Comparison of ENCODE assay signal across 29 cellular contexts in the genomic region with DNA sequence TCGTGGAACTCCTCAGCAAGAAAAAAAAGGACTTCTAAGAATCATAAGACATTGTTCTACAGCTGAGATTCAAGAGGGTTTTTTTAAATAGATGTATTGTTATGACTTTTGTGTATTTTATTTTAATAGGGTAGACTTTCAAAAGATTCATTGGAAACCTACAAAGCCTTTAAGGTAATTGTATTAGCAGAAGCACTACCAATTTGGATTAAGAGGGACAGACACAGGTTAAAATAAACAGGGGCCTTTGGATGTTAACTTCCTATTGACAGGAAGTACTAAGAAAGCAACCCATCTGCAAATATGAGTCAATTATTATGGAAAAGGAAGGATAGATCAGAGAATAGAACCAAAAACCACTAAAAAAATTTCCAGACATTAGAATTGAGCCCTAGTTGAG.
"Had no signal": no experiment of that assay in that cellular context is flagged by ENCODE, and none has a peak within 500 bp of the region (broad histone marks: within the 10 kb centered on the region; RNA-seq: fewer than 3 reads in every experiment).

No MANE protein-coding gene starts in this region.

- H3K9me3 ChIP-seq: colonic mucosa had no signal

- FAIRE-seq: colon, endometrium, endothelial cell of umbilical vein, frontal cortex had no signal

- H3K36me3 ChIP-seq: colonic mucosa, esophagus muscularis mucosa, esophagus squamous epithelium, gastrocnemius medialis, gastroesophageal sphincter, heart left ventricle, heart right ventricle had no signal

- H3K27ac ChIP-seq: colonic mucosa, coronary artery, dorsolateral prefrontal cortex, epithelial cell of prostate, esophagus muscularis mucosa, esophagus squamous epithelium, foreskin keratinocyte, gastrocnemius medialis, gastroesophageal sphincter, heart left ventricle, heart right ventricle had no signal

- ATAC-seq: effector memory CD8-positive, alpha-beta T cell; esophagus mucosa; foreskin keratinocyte; gastrocnemius medialis; gastroesophageal sphincter; heart left ventricle; heart right ventricle had no signal

- H3K27ac Mint-ChIP-seq: dendritic cell treated with granulocyte-macrophage colony-stimulating factor and Interleukin-4, amounts not matched to agents 40 ng/mL and 50 ng/mL, for 4 days; effector memory CD8-positive, alpha-beta T cell; endodermal cell had no signal

- H3K4me3 Mint-ChIP-seq: dendritic cell treated with granulocyte-macrophage colony-stimulating factor and Interleukin-4, amounts not matched to agents 40 ng/mL and 50 ng/mL, for 4 days; effector memory CD8-positive, alpha-beta T cell; endodermal cell had no signal

- H3K4me1 ChIP-seq: colonic mucosa, esophagus squamous epithelium, foreskin keratinocyte had no signal

- H3K4me3 ChIP-seq: colonic mucosa, coronary artery, dorsolateral prefrontal cortex, esophagus muscularis mucosa, esophagus squamous epithelium, gastrocnemius medialis, gastroesophageal sphincter, heart left ventricle, heart right ventricle had no signal

- H3K27me3 Mint-ChIP-seq: dendritic cell treated with granulocyte-macrophage colony-stimulating factor and Interleukin-4, amounts not matched to agents 40 ng/mL and 50 ng/mL, for 4 days; effector memory CD8-positive, alpha-beta T cell had no signal

- H3K27me3 ChIP-seq: colonic mucosa, dorsolateral prefrontal cortex, esophagus muscularis mucosa, esophagus squamous epithelium, foreskin keratinocyte, gastrocnemius medialis, gastroesophageal sphincter, heart left ventricle, heart right ventricle had no signal

- DNase-seq: colonic mucosa; cortex of kidney; dermis blood vessel endothelial cell; dorsolateral prefrontal cortex; effector CD4-positive, alpha-beta T cell; effector CD8-positive, alpha-beta T cell; effector memory CD4-positive, alpha-beta T cell; effector memory CD8-positive, alpha-beta T cell; endodermal cell; erythroblast; esophagus squamous epithelium; foreskin fibroblast; foreskin keratinocyte; foreskin melanocyte; gastrocnemius medialis; glutamatergic neuron; head of caudate nucleus; heart left ventricle; heart right ventricle had no signal
